ENCODE assay signal across 27 cellular contexts in the genomic region with DNA sequence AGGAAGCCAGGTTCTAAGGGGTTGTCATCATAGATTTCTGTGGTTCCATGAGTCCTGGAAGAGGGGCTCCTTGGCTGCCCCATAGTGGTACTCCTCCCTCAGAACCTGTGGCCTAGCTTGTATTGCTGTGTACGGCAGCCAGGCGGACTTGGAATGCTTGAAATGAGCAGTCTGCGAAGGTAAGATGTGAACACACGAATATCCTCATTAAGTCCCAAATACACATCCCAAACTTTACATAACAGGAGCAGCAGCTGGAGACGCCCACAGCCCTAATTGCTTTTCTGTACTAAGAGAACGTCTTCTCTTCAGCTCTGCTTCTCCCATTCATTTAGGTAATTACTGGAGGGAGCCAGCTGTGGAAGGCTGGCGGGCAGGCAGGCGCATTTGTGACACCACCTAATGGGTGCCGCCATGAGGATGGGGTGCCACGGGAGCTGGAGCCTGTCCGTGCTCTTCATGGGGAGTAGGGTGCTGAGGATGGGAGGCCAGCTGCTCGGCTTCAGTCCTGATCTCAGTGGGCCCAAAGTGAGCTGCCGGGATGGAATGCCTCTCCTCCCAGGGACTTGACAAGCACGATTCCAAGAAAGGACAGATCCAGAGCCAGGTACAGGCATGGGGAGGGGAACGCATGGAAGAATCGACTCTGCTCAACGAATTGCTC.
"Had no signal": no experiment of that assay in that cellular context is flagged by ENCODE, and none has a peak within 500 bp of the region (broad histone marks: within the 10 kb centered on the region; RNA-seq: fewer than 3 reads in every experiment).

No MANE protein-coding gene starts in this region.

- H3K4me2 ChIP-seq: smooth muscle cell had no signal

- H3K9me3 ChIP-seq: left lung, lower lobe of right lung, pancreas, tibial artery had no signal

- H3K36me3 ChIP-seq: esophagus muscularis mucosa, left lung, lower lobe of right lung, pancreas, right atrium auricular region, stomach, tibial artery had no signal

- H3K27ac ChIP-seq: esophagus muscularis mucosa, foreskin keratinocyte, left lung, lower lobe of right lung, pancreas, psoas muscle, right atrium auricular region, stomach, VCaP had no signal

- H3K4me3 Mint-ChIP-seq: activated T-cell treated with anti-CD3 and anti-CD28 coated beads, Interleukin-2, amount 50 U/mL, for 24 hours; activated T-helper 17 cell treated with anti-CD3 and anti-CD28 coated beads, Interleukin-2, amount 50 U/mL, for 72 hours; nephron; stimulated activated naive B cell treated with anti-CD40 and anti-IgM and Interleukin-4, amounts not matched to agents 10 μg/mL and 1 μg/mL and 100 μg/mL, for 72 hours had no signal

- H3K9me3 Mint-ChIP-seq: activated naive CD4-positive, alpha-beta T cell treated with anti-CD3 and anti-CD28 coated beads, Interleukin-2, amount 50 U/mL, for 72 hours; activated T-cell treated with anti-CD3 and anti-CD28 coated beads, Interleukin-2, amount 50 U/mL, for 24 hours; activated T-helper 17 cell treated with anti-CD3 and anti-CD28 coated beads, Interleukin-2, amount 50 U/mL, for 72 hours; stimulated activated naive B cell treated with anti-CD40 and anti-IgM and Interleukin-4, amounts not matched to agents 10 μg/mL and 1 μg/mL and 100 μg/mL, for 72 hours had no signal

- H3K4me1 ChIP-seq: left lung, lower lobe of right lung, pancreas, psoas muscle, right atrium auricular region had no signal

- H3K27me3 Mint-ChIP-seq: activated T-cell treated with anti-CD3 and anti-CD28 coated beads, Interleukin-2, amount 50 U/mL, for 24 hours had no signal

- H3K4me1 Mint-ChIP-seq: activated T-helper 17 cell treated with anti-CD3 and anti-CD28 coated beads, Interleukin-2, amount 50 U/mL, for 72 hours had no signal

- DNase-seq: activated CD4-positive, alpha-beta T cell treated with anti-CD3 and anti-CD28 coated beads for 48 hours; activated CD4-positive, alpha-beta T cell treated with anti-CD3 and anti-CD28 coated beads, Interleukin-2, amount 50 U/mL, for 48 hours; activated CD8-positive, alpha-beta memory T cell treated with anti-CD3 and anti-CD28 coated beads, Interleukin-2, amount 50 U/mL, for 48 hours; activated gamma-delta T cell treated with Interleukin-2 at 50 U/mL for 16 hours; activated T-cell treated with anti-CD3 and anti-CD28 coated beads, Interleukin-2, amount 50 U/mL, for 24 hours; dermis blood vessel endothelial cell; effector CD4-positive, alpha-beta T cell; foreskin keratinocyte; left lung; lower lobe of right lung; mesenchymal stem cell; pancreas; psoas muscle; stimulated activated CD4-positive, alpha-beta T cell treated with anti-CD3 and anti-CD28 coated beads, Interleukin-1b, Interleukin-23, amount 100 ng/mL, for 48 hours; stimulated activated naive B cell treated with anti-CD40 and anti-IgM and Interleukin-4, amounts not matched to agents 10 μg/mL and 1 μg/mL and 100 μg/mL, for 72 hours; stomach; T-helper 1 cell; T-helper 9 cell; tibial artery had no signal

- ATAC-seq: activated CD4-positive, CD25-positive, alpha-beta regulatory T cell treated with anti-CD3 and anti-CD28 coated beads, Interleukin-2, amount 50 U/mL, for 24 hours; activated naive CD4-positive, alpha-beta T cell treated with anti-CD3 and anti-CD28 coated beads, Interleukin-2, amount 50 U/mL, for 72 hours; activated T-helper 17 cell treated with anti-CD3 and anti-CD28 coated beads, Interleukin-2, amount 50 U/mL, for 72 hours; foreskin keratinocyte; left lung; lower lobe of right lung had no signal

- H3K36me3 Mint-ChIP-seq: activated naive CD4-positive, alpha-beta T cell treated with anti-CD3 and anti-CD28 coated beads, Interleukin-2, amount 50 U/mL, for 72 hours; stimulated activated naive B cell treated with anti-CD40 and anti-IgM and Interleukin-4, amounts not matched to agents 10 μg/mL and 1 μg/mL and 100 μg/mL, for 72 hours had no signal

- H3K27me3 ChIP-seq: esophagus muscularis mucosa, foreskin keratinocyte, left lung, pancreas, right atrium auricular region, stomach, tibial artery had no signal

- H3K4me3 ChIP-seq: esophagus muscularis mucosa, left lung, lower lobe of right lung, pancreas, psoas muscle, right atrium auricular region, smooth muscle cell, stomach, tibial artery had no signal

- H3K27ac Mint-ChIP-seq: activated naive CD4-positive, alpha-beta T cell treated with anti-CD3 and anti-CD28 coated beads, Interleukin-2, amount 50 U/mL, for 72 hours; activated T-cell treated with anti-CD3 and anti-CD28 coated beads, Interleukin-2, amount 50 U/mL, for 24 hours; activated T-helper 17 cell treated with anti-CD3 and anti-CD28 coated beads, Interleukin-2, amount 50 U/mL, for 72 hours; nephron; stimulated activated naive B cell treated with anti-CD40 and anti-IgM and Interleukin-4, amounts not matched to agents 10 μg/mL and 1 μg/mL and 100 μg/mL, for 72 hours had no signal
